1 cellular context compared by ENCODE assay signal in the genomic region with DNA sequence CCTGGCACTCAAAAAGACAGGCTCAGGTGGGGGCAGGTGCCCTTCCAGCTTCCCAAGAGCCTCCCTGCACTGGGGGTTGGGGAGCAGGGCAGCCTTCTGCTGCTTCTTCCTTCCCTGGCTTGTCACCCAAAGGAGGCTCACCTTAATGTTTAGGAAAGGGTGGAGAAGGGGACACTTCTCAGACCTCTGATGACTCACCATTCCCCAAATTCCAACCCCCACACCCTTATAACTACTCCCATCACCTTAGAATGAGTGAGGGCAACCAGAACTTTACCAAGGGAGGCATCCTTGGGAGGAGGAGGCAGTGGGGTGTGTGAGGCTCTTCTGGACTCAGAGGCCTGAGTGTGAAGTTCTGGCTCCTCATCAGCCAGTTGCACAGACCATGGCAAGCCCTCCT.
TF ChIP-seq lines count a peak whose summit lies in the region.

No MANE protein-coding gene starts in this region.

TF ChIP-seq in HepG2, 621 proteins besides CTCF, POLR2A, EP300 and RAD21:
- TF ChIP-seq, protein P1, sequence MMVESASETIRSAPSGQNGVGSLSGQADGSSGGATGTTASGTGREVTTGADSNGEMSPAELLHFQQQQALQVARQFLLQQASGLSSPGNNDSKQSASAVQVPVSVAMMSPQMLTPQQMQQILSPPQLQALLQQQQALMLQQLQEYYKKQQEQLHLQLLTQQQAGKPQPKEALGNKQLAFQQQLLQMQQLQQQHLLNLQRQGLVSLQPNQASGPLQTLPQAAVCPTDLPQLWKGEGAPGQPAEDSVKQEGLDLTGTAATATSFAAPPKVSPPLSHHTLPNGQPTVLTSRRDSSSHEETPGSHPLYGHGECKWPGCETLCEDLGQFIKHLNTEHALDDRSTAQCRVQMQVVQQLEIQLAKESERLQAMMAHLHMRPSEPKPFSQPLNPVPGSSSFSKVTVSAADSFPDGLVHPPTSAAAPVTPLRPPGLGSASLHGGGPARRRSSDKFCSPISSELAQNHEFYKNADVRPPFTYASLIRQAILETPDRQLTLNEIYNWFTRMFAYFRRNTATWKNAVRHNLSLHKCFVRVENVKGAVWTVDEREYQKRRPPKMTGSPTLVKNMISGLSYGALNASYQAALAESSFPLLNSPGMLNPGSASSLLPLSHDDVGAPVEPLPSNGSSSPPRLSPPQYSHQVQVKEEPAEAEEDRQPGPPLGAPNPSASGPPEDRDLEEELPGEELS (CRISPR knock-in tag; IDR thresholded peaks at IDR 0.05) = no peak
- TF ChIP-seq, protein P2, sequence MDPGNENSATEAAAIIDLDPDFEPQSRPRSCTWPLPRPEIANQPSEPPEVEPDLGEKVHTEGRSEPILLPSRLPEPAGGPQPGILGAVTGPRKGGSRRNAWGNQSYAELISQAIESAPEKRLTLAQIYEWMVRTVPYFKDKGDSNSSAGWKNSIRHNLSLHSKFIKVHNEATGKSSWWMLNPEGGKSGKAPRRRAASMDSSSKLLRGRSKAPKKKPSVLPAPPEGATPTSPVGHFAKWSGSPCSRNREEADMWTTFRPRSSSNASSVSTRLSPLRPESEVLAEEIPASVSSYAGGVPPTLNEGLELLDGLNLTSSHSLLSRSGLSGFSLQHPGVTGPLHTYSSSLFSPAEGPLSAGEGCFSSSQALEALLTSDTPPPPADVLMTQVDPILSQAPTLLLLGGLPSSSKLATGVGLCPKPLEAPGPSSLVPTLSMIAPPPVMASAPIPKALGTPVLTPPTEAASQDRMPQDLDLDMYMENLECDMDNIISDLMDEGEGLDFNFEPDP (CRISPR knock-in tag; conservative IDR thresholded peaks at IDR 0.05) = 0 out of 2 replicates have a peak, but pooled peaks have one; percentile 41
